Comparison of ENCODE assay signal across 12 cellular contexts in genomic region chr15:32659340-32659831, GRCh38. TPM values are rescaled to one million over a fixed set of nuclear protein-coding genes. Genes with fewer than 3 reads are reported as not detected.
DNase-seq lines count a peak whose midpoint lies in the region; ATAC-seq, FAIRE-seq and TF ChIP-seq lines count a peak whose summit lies in the region.
"Had no signal": no experiment of that assay in that cellular context is flagged by ENCODE, and none has a peak within 500 bp of the region (broad histone marks: within the 10 kb centered on the region; RNA-seq: fewer than 3 reads in every experiment).

No MANE protein-coding gene starts in this region.

- H3K27me3 Mint-ChIP-seq in activated naive CD8-positive, alpha-beta T cell treated with anti-CD3 and anti-CD28 coated beads, Interleukin-2, amount 50 U/mL, for 24 hours: no peaks in the 10 kb centered on the region

- no peaks in the 10 kb centered on the region for H3K36me3 Mint-ChIP-seq in activated naive CD8-positive, alpha-beta T cell treated with anti-CD3 and anti-CD28 coated beads, Interleukin-2, amount 50 U/mL, for 24 hours (ENCODE audit: low read depth)
- H3K36me3 Mint-ChIP-seq: naive thymus-derived CD8-positive, alpha-beta T cell had no signal

- peaks cover 8% of the 10 kb centered on the region for H3K4me1 Mint-ChIP-seq in activated naive CD8-positive, alpha-beta T cell treated with anti-CD3 and anti-CD28 coated beads, Interleukin-2, amount 50 U/mL, for 24 hours

- H3K4me3 ChIP-seq in A549 (no peak overlapping the region), kidney epithelial cell (ENCODE audit: low read depth, low read length) (no peak overlapping the region)

- peak overlapping the region; percentile 35 to 68; a peak in 4 of 6 replicates for H3K27ac ChIP-seq in A549

- 18% methylated on average over 5 of the region's 5 CpGs for WGBS in A549 (ENCODE audit: missing lambda C conversion rate)

- TF ChIP-seq CTCF in A549 (IDR thresholded peaks at IDR 0.05) (peak; percentile 34; the same call in 2 of the 3 replicates), kidney epithelial cell (IDR thresholded peaks at IDR 0.05; ENCODE audit: insufficient read depth, low read length, poor library complexity, severe bottlenecking) (peak; percentile 22)

- CTCF ChIA-PET in A549 (lab: Yijun Ruan, JAX): interaction anchor here (0.7 to 16.6 kb wide), 27 partner anchors 9 to 474 kb away, joined by 3 to 374 read pairs (median 5); no protein-coding TSS in a partner anchor

- H3K9me3 ChIP-seq in A549: no peaks in the 10 kb centered on the region

- no peaks in the 10 kb centered on the region for H3K36me3 ChIP-seq in kidney epithelial cell (ENCODE audit: control insufficient read depth, insufficient read depth, low read length)

- TF ChIP-seq POLR2A in A549 (IDR thresholded peaks at IDR 0.05; ENCODE audit: low read length): no peak

- H3K4me1 ChIP-seq in A549: peaks cover 24% of the 10 kb centered on the region

- no peak for FAIRE-seq in A549 (lab: Jason Lieb, UNC)

- H3K9me3 Mint-ChIP-seq in activated naive CD8-positive, alpha-beta T cell treated with anti-CD3 and anti-CD28 coated beads, Interleukin-2, amount 50 U/mL, for 24 hours: no peaks in the 10 kb centered on the region
- H3K9me3 Mint-ChIP-seq: naive thymus-derived CD8-positive, alpha-beta T cell had no signal

- no peak overlapping the region for H3K4me3 Mint-ChIP-seq in activated naive CD8-positive, alpha-beta T cell treated with anti-CD3 and anti-CD28 coated beads, Interleukin-2, amount 50 U/mL, for 24 hours
- H3K4me3 Mint-ChIP-seq: naive thymus-derived CD8-positive, alpha-beta T cell had no signal

- no peak overlapping the region for H3K27ac Mint-ChIP-seq in activated naive CD8-positive, alpha-beta T cell treated with anti-CD3 and anti-CD28 coated beads, Interleukin-2, amount 50 U/mL, for 24 hours
- H3K27ac Mint-ChIP-seq: naive thymus-derived CD8-positive, alpha-beta T cell had no signal

- ATAC-seq in A549: peak; percentile 67 to 82
- ATAC-seq in activated naive CD8-positive, alpha-beta T cell treated with anti-CD3 and anti-CD28 coated beads, Interleukin-2, amount 50 U/mL, for 24 hours: no peak
- no peak for ATAC-seq in HG03469 (IDR thresholded peaks at IDR 0.05; ENCODE audit: unreplicated experiment)
- ATAC-seq: naive thymus-derived CD8-positive, alpha-beta T cell had no signal

- peak overlapping the region; percentile 13; the same call in 1 of the 3 replicates for H3K4me2 ChIP-seq in A549

- H3K27me3 ChIP-seq in kidney epithelial cell (ENCODE audit: control insufficient read depth, insufficient read depth, low read length): no peaks in the 10 kb centered on the region

- DNase-seq in A549 (ENCODE audit: low read depth in 1 of 2, low spot score in 1 of 2): peak; percentile 61 to 63
- peak; percentile 65 for DNase-seq in HS-5 (ENCODE audit: low read depth)
- peak; percentile 80 for DNase-seq in amniotic stem cell (lab: John Stamatoyannopoulos, UW)
- DNase-seq in kidney epithelial cell (ENCODE audit: low read depth): peak; percentile 65
- DNase-seq in activated naive CD8-positive, alpha-beta T cell treated with anti-CD3 and anti-CD28 coated beads, Interleukin-2, amount 50 U/mL, for 24 hours: no peak
- no peak for DNase-seq in NCI-H446 treated with DMSO at 0.1 percent for 48 hours (lab: John Stamatoyannopoulos, UW)
- DNase-seq in mucosa of gallbladder (ENCODE audit: low spot score): no peak
- DNase-seq: activated effector memory CD4-positive, alpha-beta T cell treated with anti-CD3 and anti-CD28 coated beads, Interleukin-2, amount 50 U/mL, for 16 hours; naive thymus-derived CD8-positive, alpha-beta T cell; NCI-H1436 treated with DMSO at 0.1 percent for 48 hours had no signal

- POLR2A ChIA-PET in A549 (lab: Yijun Ruan, JAX): no interaction called here

- no peak for TF ChIP-seq EP300 in A549 (IDR thresholded peaks at IDR 0.05)

- TF ChIP-seq RAD21 in A549 (conservative IDR thresholded peaks at IDR 0.05 in 1 of 2, IDR thresholded peaks at IDR 0.05 in 1 of 2): peak in 1 of 2 experiments; percentile 8; a peak in 2 of 5 replicates

TF ChIP-seq in A549, 52 proteins besides CTCF, POLR2A, EP300 and RAD21:
- no peak for TF ChIP-seq CBX8 (IDR thresholded peaks at IDR 0.05)
- TF ChIP-seq ZNF302 (CRISPR knock-in tag; IDR thresholded peaks at IDR 0.05): no peak
- TF ChIP-seq PBX3 (IDR thresholded peaks at IDR 0.05): 0 out of 2 replicates have a peak, but pooled peaks have one; percentile 7
- no peak for TF ChIP-seq JUNB (IDR thresholded peaks at IDR 0.05)
- peak; percentile 37; the same call in 1 of the 3 replicates for TF ChIP-seq SMC3 (IDR thresholded peaks at IDR 0.05)
- no peak for TF ChIP-seq REST (IDR thresholded peaks at IDR 0.05)
- TF ChIP-seq MAFK (IDR thresholded peaks at IDR 0.05; ENCODE audit: partially characterized antibody): peak; percentile 7
- no peak for TF ChIP-seq FOSL2 (IDR thresholded peaks at IDR 0.05)
- peak; percentile 38 for TF ChIP-seq FOSL2 (CRISPR knock-in tag; IDR thresholded peaks at IDR 0.05)
- TF ChIP-seq MAX (IDR thresholded peaks at IDR 0.05): 0 out of 2 replicates have a peak, but pooled peaks have one; percentile 21
- TF ChIP-seq ZFP36 (IDR thresholded peaks at IDR 0.05; ENCODE audit: borderline replicate concordance, partially characterized antibody): no peak

RNA-seq across cellular contexts. Expression of gene SCG5, which starts 17.9 kb away (rescaled TPM):
- polyA plus RNA-seq in A549 (2011; rRNA removed) (9.4 and 10.5 TPM in 2 replicates), A549 (2017; fragmentation: RNase III; extraction: RNeasy Plus Mini Kit Qiagen cat#74134 plus additional on column Dnase treatment) (0.72 to 1.7 TPM (median 1.4 TPM) in 3 replicates)
- 0.60 and 0.67 TPM in 2 replicates for polyA plus RNA-seq in A549 (2012; cell fraction: cytosol; rRNA removed)
- 0.31 and 0.64 TPM in 2 replicates for polyA plus RNA-seq in A549 (2012; cell fraction: nucleus; rRNA removed)
- 2.6 and 6.0 TPM in 2 replicates for polyA minus RNA-seq in A549 (2011; rRNA and poly(A)+ RNA removed)
- total RNA-seq in kidney epithelial cell (42.5 and 59.1 TPM in 2 replicates), mucosa of gallbladder (2.6 TPM)
- total RNA-seq: naive thymus-derived CD8-positive, alpha-beta T cell had no signal
- polyA plus RNA-seq: naive thymus-derived CD8-positive, alpha-beta T cell had no signal

RNA-seq across cellular contexts. Expression of gene ARHGAP11A, which starts 44.1 kb away (rescaled TPM):
- polyA plus RNA-seq in A549 (2011; rRNA removed) (39.3 and 41.4 TPM in 2 replicates), A549 (2017; fragmentation: RNase III; extraction: RNeasy Plus Mini Kit Qiagen cat#74134 plus additional on column Dnase treatment) (90.9 to 121 TPM (median 121 TPM) in 3 replicates)
- 14.2 and 14.5 TPM in 2 replicates for polyA plus RNA-seq in A549 (2012; cell fraction: cytosol; rRNA removed)
- polyA plus RNA-seq in A549 (2012; cell fraction: nucleus; rRNA removed): 7.4 and 13.7 TPM in 2 replicates
- 9.8 and 10.6 TPM in 2 replicates for polyA minus RNA-seq in A549 (2011; rRNA and poly(A)+ RNA removed)
- total RNA-seq in kidney epithelial cell (7.5 and 7.7 TPM in 2 replicates), mucosa of gallbladder (4.1 TPM)

RNA-seq across cellular contexts. Expression of gene GREM1, which starts 58.4 kb away (rescaled TPM):
- 10.5 and 11.0 TPM in 2 replicates for polyA plus RNA-seq in A549 (2011; rRNA removed)
- 2.1 and 3.2 TPM in 2 replicates for polyA plus RNA-seq in A549 (2012; cell fraction: cytosol; rRNA removed)
- polyA plus RNA-seq in A549 (2012; cell fraction: nucleus; rRNA removed): 1.0 and 1.5 TPM in 2 replicates
- 3.4 to 4.4 TPM (median 3.5 TPM) in 3 replicates for polyA plus RNA-seq in A549 (2017; fragmentation: RNase III; extraction: RNeasy Plus Mini Kit Qiagen cat#74134 plus additional on column Dnase treatment)
- 19.5 and 21.2 TPM in 2 replicates for polyA minus RNA-seq in A549 (2011; rRNA and poly(A)+ RNA removed)
- 62.0 and 68.4 TPM in 2 replicates for total RNA-seq in kidney epithelial cell
- total RNA-seq in mucosa of gallbladder: 293 TPM
- total RNA-seq: naive thymus-derived CD8-positive, alpha-beta T cell; T-helper 2 cell treated with Interferon-gamma antibody and Interleukin-4, amounts not matched to agents 100 ng/mL and 5 ng/mL, for 36 hours had no signal
- polyA plus RNA-seq: naive thymus-derived CD8-positive, alpha-beta T cell had no signal

Comparison
In these comparisons a context has a peak if more than half of its experiments do, and no peak if none do; other contexts are left out.
1. ATAC-seq: peak in A549 (2 of 2); none in activated naive CD8-positive, alpha-beta T cell treated with anti-CD3 and anti-CD28 coated beads, Interleukin-2, amount 50 U/mL, for 24 hours (single experiment) and HG03469 (single experiment).
2. DNase-seq: peak in A549 (2 of 2), HS-5 (single experiment), amniotic stem cell (single experiment) and kidney epithelial cell (single experiment); none in activated naive CD8-positive, alpha-beta T cell treated with anti-CD3 and anti-CD28 coated beads, Interleukin-2, amount 50 U/mL, for 24 hours (single experiment), NCI-H446 treated with DMSO at 0.1 percent for 48 hours (single experiment) and mucosa of gallbladder (single experiment).
3. RNA of gene SCG5, which starts 17.9 kb away (total RNA-seq): 42.5 to 59.1 TPM in kidney epithelial cell; 2.6 TPM in mucosa of gallbladder (single experiment); every median in the first group is over 10 times any median in the second.